19 cellular contexts compared by ENCODE assay signal in the genomic region with DNA sequence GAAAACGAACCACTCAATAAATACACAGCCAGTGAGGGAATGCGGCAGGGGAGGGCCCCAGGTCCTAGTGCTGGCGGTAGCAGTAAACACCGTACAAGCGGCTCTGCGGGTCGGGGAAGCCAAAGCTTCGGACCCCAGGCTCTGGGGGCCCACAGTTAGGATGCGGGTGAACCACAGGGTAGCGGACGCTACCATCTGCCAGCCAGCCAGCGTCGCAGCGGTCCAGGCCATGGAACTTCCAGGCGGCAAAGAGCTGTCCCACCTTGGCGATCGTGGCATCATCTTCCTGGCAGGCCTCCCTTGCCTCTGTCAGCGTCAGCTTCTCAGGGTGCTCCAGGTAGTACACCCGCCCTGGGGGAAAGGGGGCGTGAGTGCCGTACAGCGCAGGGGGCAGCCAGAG. TPM values are rescaled to one million over a fixed set of nuclear protein-coding genes. Genes with fewer than 3 reads are reported as not detected.
"Had no signal": no experiment of that assay in that cellular context is flagged by ENCODE, and none has a peak within 500 bp of the region (broad histone marks: within the 10 kb centered on the region; RNA-seq: fewer than 3 reads in every experiment).

No MANE protein-coding gene starts in this region.

- FAIRE-seq: pancreas, small intestine, urothelium cell line had no signal

- H3K9me3 ChIP-seq: neutrophil, pancreas, prostate gland, right lobe of liver, sigmoid colon, stomach, thoracic aorta, tibial artery, transverse colon, upper lobe of left lung, vagina had no signal

- H3K4me3 ChIP-seq: neural progenitor cell, pancreas, prostate gland, right lobe of liver, sigmoid colon, stomach, thoracic aorta, tibial artery, transverse colon, upper lobe of left lung, vagina had no signal

- DNase-seq: naive B cell; right cardiac atrium; right lobe of liver; sigmoid colon; stimulated activated CD4-positive, alpha-beta T cell treated with anti-CD3 and anti-CD28 coated beads, Interleukin-2, amount 100 ng/mL, for 48 hours; stimulated activated naive B cell treated with anti-CD40 and anti-IgM and Interleukin-4, amounts not matched to agents 10 μg/mL and 1 μg/mL and 100 μg/mL, for 72 hours; tibial artery had no signal

- H3K9ac ChIP-seq: neural progenitor cell had no signal

- H3K27me3 ChIP-seq: neural progenitor cell, pancreas, right lobe of liver, sigmoid colon, tibial artery, upper lobe of left lung, vagina had no signal

- H3K4me1 ChIP-seq: neural progenitor cell, pancreas, prostate gland, right lobe of liver, sigmoid colon, stomach, transverse colon, upper lobe of left lung, vagina had no signal

- H3K27ac ChIP-seq: neural progenitor cell, neutrophil, pancreas, prostate gland, right lobe of liver, sigmoid colon, stomach, thoracic aorta, transverse colon, upper lobe of left lung, vagina had no signal

- H3K4me2 ChIP-seq: neural progenitor cell had no signal

- H3K36me3 ChIP-seq: neural progenitor cell, neutrophil, pancreas, prostate gland, right lobe of liver, sigmoid colon, transverse colon, vagina had no signal

- H2AFZ ChIP-seq: neural progenitor cell had no signal

RNA-seq across cellular contexts. Expression of gene HAPLN3, which starts 17.4 kb away (rescaled TPM):
- polyA plus RNA-seq: neural cell had no signal
